ENCODE assay signal across 26 cellular contexts in the genomic region with DNA sequence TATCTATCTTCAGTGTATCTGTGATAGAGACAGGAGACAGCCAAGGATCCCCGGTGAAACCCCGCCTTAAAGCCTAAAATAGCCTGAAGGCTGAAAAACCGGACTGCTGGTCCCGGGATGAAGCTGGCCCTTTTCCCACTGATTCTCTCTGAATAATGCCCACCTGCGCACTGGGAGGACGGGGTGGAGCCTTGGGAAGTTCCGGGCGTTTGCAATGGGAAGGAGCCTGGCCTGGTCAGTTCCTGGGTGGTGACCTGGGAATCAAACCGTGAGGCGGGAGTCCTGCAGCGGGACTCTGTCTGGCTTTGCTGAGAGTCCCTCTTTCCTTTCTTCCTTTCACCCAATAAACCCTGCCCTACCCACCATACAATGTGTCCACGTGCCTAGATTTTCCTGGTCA.
DNase-seq lines count a peak whose midpoint lies in the region; ATAC-seq and TF ChIP-seq lines count a peak whose summit lies in the region.
"Had no signal": no experiment of that assay in that cellular context is flagged by ENCODE, and none has a peak within 500 bp of the region (broad histone marks: within the 10 kb centered on the region; RNA-seq: fewer than 3 reads in every experiment).

No MANE protein-coding gene starts in this region.

- ATAC-seq in HG03565 (IDR thresholded peaks at IDR 0.05; ENCODE audit: unreplicated experiment) (no peak), HG03139 (IDR thresholded peaks at IDR 0.05; ENCODE audit: unreplicated experiment) (no peak)
- ATAC-seq: CD8-positive, alpha-beta T cell; Panc1 had no signal

- H3K4me3 ChIP-seq in testis: no peak overlapping the region

- no peaks in the 10 kb centered on the region for H3K4me1 ChIP-seq in testis
- H3K4me1 ChIP-seq: Caco-2 had no signal

- H3K4me1 Mint-ChIP-seq in glutamatergic neuron (ENCODE audit: low read depth, unreplicated experiment): peaks cover 7% of the 10 kb centered on the region
- H3K4me1 Mint-ChIP-seq: B cell, IgD-negative memory B cell had no signal

- no peak overlapping the region for H3K27ac ChIP-seq in testis
- H3K27ac ChIP-seq: 22Rv1, C4-2B, KMS-11 had no signal

- H3K9me3 Mint-ChIP-seq in glutamatergic neuron (ENCODE audit: unreplicated experiment): peaks cover 2% of the 10 kb centered on the region
- H3K9me3 Mint-ChIP-seq: CD8-positive, alpha-beta T cell; IgD-negative memory B cell had no signal

- H3K27ac Mint-ChIP-seq in glutamatergic neuron (ENCODE audit: unreplicated experiment): no peak overlapping the region
- H3K27ac Mint-ChIP-seq: B cell; CD8-positive, alpha-beta T cell; IgD-negative memory B cell had no signal

- no peaks in the 10 kb centered on the region for H3K27me3 ChIP-seq in testis

- peaks cover 6% of the 10 kb centered on the region for H3K36me3 Mint-ChIP-seq in glutamatergic neuron (ENCODE audit: unreplicated experiment)
- H3K36me3 Mint-ChIP-seq: CD8-positive, alpha-beta T cell; IgD-negative memory B cell had no signal

- no peak for TF ChIP-seq CTCF in glutamatergic neuron (IDR thresholded peaks at IDR 0.05; ENCODE audit: partially characterized antibody, unreplicated experiment)
- no peak for TF ChIP-seq CTCF in testis (IDR thresholded peaks at IDR 0.05)

- 39 to 52% methylated on average over 12 of the region's 12 CpGs for WGBS in testis, 2 donors

- no peaks in the 10 kb centered on the region for H3K9me3 ChIP-seq in testis
- H3K9me3 ChIP-seq: Caco-2 had no signal

- DNase-seq in NCI-H146 (lab: John Stamatoyannopoulos, UW) (peak; percentile 23), NCI-H146 treated with DMSO at 0.1 percent for 48 hours (lab: John Stamatoyannopoulos, UW; ENCODE audit: unreplicated experiment) (no peak), glutamatergic neuron (peak; percentile 21), iPS-NIHi7 (ENCODE audit: extremely low spot score) (peak; percentile 32), posterior vena cava (ENCODE audit: low spot score) (peak; percentile 57), testis (no peak)
- DNase-seq: Caco-2; CD8-positive, alpha-beta T cell; DMS79 treated with DMSO at 0.1 percent for 48 hours; GOT3; MM.1S; NCI-H187; NCI-H2081 treated with DMSO at 0.1 percent for 48 hours; NCI-H2171; NCI-H226; NCI-H510A; NCI-H69; SHP77 treated with DMSO at 0.1 percent for 48 hours had no signal

- no peak overlapping the region for H3K4me3 Mint-ChIP-seq in glutamatergic neuron (ENCODE audit: unreplicated experiment)
- H3K4me3 Mint-ChIP-seq: B cell; CD8-positive, alpha-beta T cell; IgD-negative memory B cell had no signal

- no peaks in the 10 kb centered on the region for H3K36me3 ChIP-seq in testis (ENCODE audit: low read depth, missing control alignments)

- intact Hi-C loops in posterior vena cava (cut with DNase I) (no loop called here), testis (cut with DNase I; ENCODE audit: low total_unique reads) (no loop called here)

- no peaks in the 10 kb centered on the region for H3K27me3 Mint-ChIP-seq in glutamatergic neuron (ENCODE audit: unreplicated experiment)

- TF ChIP-seq POLR2A in testis (IDR thresholded peaks at IDR 0.05): no peak

Comparison
In these comparisons a context has a peak if more than half of its experiments do, and no peak if none do; other contexts are left out.
1. DNase-seq: peak in NCI-H146 (single experiment), glutamatergic neuron (single experiment), iPS-NIHi7 (single experiment) and posterior vena cava (single experiment); none in NCI-H146 treated with DMSO at 0.1 percent for 48 hours (single experiment) and testis (single experiment).